In genomic region chr7:158502068-158502750, GRCh38 we compare ENCODE assay signal across 2 cellular contexts.
A peak's percentile ranks its signal among the peaks of the same experiment; 100 is the strongest.
TF ChIP-seq lines count a peak whose summit lies in the region.

No MANE protein-coding gene starts in this region.

TF ChIP-seq in HepG2, 621 proteins besides CTCF, POLR2A, EP300 and RAD21:
- TF ChIP-seq ZBTB40 (IDR thresholded peaks at IDR 0.05) (peak; percentile 32; the same call in 1 of the 2 replicates), ZBTB40 (CRISPR knock-in tag; IDR thresholded peaks at IDR 0.05) (peak; percentile 94), MAX (IDR thresholded peaks at IDR 0.05) (no peak)

TF ChIP-seq in K562, 482 proteins besides CTCF, POLR2A, EP300 and RAD21:
- TF ChIP-seq E2F1 (CRISPR knock-in tag; IDR thresholded peaks at IDR 0.05) (no peak), KLF13 (tag; IDR thresholded peaks at IDR 0.05; ENCODE audit: borderline replicate concordance, low read depth) (peak; percentile 75; the same call in 1 of the 2 replicates), ZNF407 (IDR thresholded peaks at IDR 0.05; ENCODE audit: low read depth) (no peak), ZKSCAN1 (IDR thresholded peaks at IDR 0.05; ENCODE audit: low read depth, low read length) (no peak), CREM (IDR thresholded peaks at IDR 0.05; ENCODE audit: low read depth) (no peak), ETV5 (CRISPR knock-in tag; IDR thresholded peaks at IDR 0.05; ENCODE audit: low read depth) (no peak), ZBTB26 (CRISPR knock-in tag; IDR thresholded peaks at IDR 0.05) (no peak), ATF7 (IDR thresholded peaks at IDR 0.05) (no peak), ZHX1 (conservative IDR thresholded peaks at IDR 0.05; ENCODE audit: low read length) (no peak), CHD4 (IDR thresholded peaks at IDR 0.05; ENCODE audit: insufficient read depth, insufficient replicate concordance, low read depth, low read length, poor library complexity, severe bottlenecking) (no peak), ZBTB40 (IDR thresholded peaks at IDR 0.05) (peak; percentile 95), ZBTB40 (CRISPR knock-in tag; IDR thresholded peaks at IDR 0.05) (peak; percentile 91), ZNF277 (CRISPR knock-in tag; IDR thresholded peaks at IDR 0.05; ENCODE audit: borderline replicate concordance) (no peak), PKNOX1 (IDR thresholded peaks at IDR 0.05) (no peak), ZNF668 (CRISPR knock-in tag; IDR thresholded peaks at IDR 0.05) (no peak)
